ENCODE assay signal across 17 cellular contexts in the genomic region with DNA sequence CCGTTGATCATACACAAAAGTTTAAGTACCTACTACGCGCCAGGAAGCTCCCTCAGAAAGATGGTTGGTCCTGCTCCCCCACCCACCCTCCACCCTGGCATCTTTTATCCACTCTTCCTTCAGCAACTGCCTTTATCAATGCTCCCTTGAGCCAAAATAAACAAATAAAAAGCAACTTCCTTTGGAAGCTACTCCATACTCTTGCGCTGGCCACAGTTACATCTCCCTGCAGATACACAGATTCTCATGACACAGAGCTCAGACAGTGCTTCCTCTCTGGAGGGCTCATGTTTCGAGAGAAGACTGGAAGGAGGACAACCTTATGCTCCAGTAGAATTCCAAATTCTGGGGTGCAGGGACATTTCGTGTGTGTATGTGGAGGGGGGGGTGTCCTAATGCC.
DNase-seq lines count a peak whose midpoint lies in the region; TF ChIP-seq lines count a peak whose summit lies in the region.
"Had no signal": no experiment of that assay in that cellular context is flagged by ENCODE, and none has a peak within 500 bp of the region (broad histone marks: within the 10 kb centered on the region; RNA-seq: fewer than 3 reads in every experiment).

No MANE protein-coding gene starts in this region.

- H3K27ac ChIP-seq in VCaP = peak overlapping the region; percentile 39; the same call in 1 of the 2 replicates
- H3K27ac ChIP-seq: 22Rv1 had no signal

- CTCF ChIA-PET in GM10248 (lab: Yijun Ruan, JAX) = interaction anchor here (0.8 to 3.7 kb wide), 10 partner anchors 11 to 72 kb away, joined by 3 to 12 read pairs (median 4); no protein-coding TSS in a partner anchor

- POLR2A ChIA-PET in GM10248 (lab: Yijun Ruan, JAX) = no interaction called here

- DNase-seq in NCI-H2171 treated with DMSO at 0.1 percent for 48 hours (lab: John Stamatoyannopoulos, UW) (peak; percentile 27), NCI-H2171 (lab: John Stamatoyannopoulos, UW) (no peak), EH (ENCODE audit: low read depth) (peak; percentile 45), fibroblast of peridontal ligament (ENCODE audit: extremely low read depth) (peak; percentile 29), OCI-M1 (lab: John Stamatoyannopoulos, UW) (no peak), GM10248 (ENCODE audit: extremely low spot score) (no peak), SW 1271 (lab: John Stamatoyannopoulos, UW) (no peak)
- DNase-seq: CD4-positive, CD25-positive, alpha-beta regulatory T cell; COR-L47; GDM1; NCI-H1417 treated with DMSO at 0.1 percent for 48 hours; NCI-H1930; NCI-H748 treated with DMSO at 0.1 percent for 48 hours; RPMI8226; SIG-M5 had no signal

- no peak for TF ChIP-seq CTCF in VCaP (conservative IDR thresholded peaks at IDR 0.05)
- no peak for TF ChIP-seq CTCF in GM10248 (IDR thresholded peaks at IDR 0.05; ENCODE audit: control extremely low read depth, extremely low read depth, low read depth, missing control alignments)

Comparison
In these comparisons a context has a peak if more than half of its experiments do, and no peak if none do; other contexts are left out.
1. DNase-seq: peak in NCI-H2171 treated with DMSO at 0.1 percent for 48 hours (single experiment), EH (single experiment) and fibroblast of peridontal ligament (single experiment); none in NCI-H2171 (single experiment), OCI-M1 (single experiment), GM10248 (single experiment) and SW 1271 (0 of 2).